In the genomic region with DNA sequence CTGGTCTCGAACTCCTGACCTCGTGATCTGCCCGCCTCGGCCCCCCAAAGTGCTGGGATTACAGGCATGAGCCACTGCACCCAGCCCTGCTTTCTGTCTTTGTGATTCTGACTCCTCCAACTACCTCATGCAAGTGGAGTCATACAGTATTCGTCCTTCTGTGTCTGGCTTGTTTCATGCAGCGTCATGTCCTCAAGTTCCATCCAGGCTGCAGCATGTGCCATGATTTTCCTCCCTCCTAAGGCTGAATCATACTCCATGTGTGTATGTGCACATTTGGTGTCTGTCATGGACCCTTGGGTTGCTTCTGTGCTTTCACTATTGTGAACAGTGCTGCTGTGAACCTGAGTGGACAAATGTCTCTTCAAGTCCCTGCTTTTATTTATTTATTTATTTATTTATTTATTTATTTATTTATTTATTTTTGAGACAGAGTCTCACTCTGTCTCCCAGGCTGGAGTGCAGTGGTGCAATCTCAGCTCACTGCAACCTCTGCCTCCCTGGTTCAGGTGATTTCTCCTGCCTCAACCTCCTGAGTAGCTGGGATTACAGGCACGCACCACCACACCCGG, we compare ENCODE assay signal across 15 cellular contexts. TPM values are rescaled to one million over a fixed set of nuclear protein-coding genes. Genes with fewer than 3 reads are reported as not detected.
"Had no signal": no experiment of that assay in that cellular context is flagged by ENCODE, and none has a peak within 500 bp of the region (broad histone marks: within the 10 kb centered on the region; RNA-seq: fewer than 3 reads in every experiment).

No MANE protein-coding gene starts in this region.

RNA-seq across cellular contexts. Expression of a gene that starts 27.4 kb away (rescaled TPM):
- total RNA-seq: activated CD4-positive, alpha-beta memory T cell treated with anti-CD3 and anti-CD28 coated beads, Interleukin-2, amount 10 ng/mL, durations not matched to agents 7 days and 5 days; activated CD4-positive, alpha-beta T cell treated with anti-CD3 and anti-CD28 coated beads for 36 hours; activated CD4-positive, alpha-beta T cell treated with anti-CD3 and anti-CD28 coated beads, Interleukin-2, amount 10 ng/mL, durations not matched to agents 7 days and 5 days; activated CD8-positive, alpha-beta memory T cell treated with anti-CD3 and anti-CD28 coated beads, Interleukin-2, amount 10 ng/mL, durations not matched to agents 7 days and 5 days; activated CD8-positive, alpha-beta T cell treated with anti-CD3 and anti-CD28 coated beads, Interleukin-2, amount 10 ng/mL, durations not matched to agents 7 days and 5 days; activated naive CD4-positive, alpha-beta T cell treated with anti-CD3 and anti-CD28 coated beads, Interleukin-2, amount 50 U/mL, for 72 hours; activated naive CD8-positive, alpha-beta T cell treated with anti-CD3 and anti-CD28 coated beads for 36 hours; activated T-helper 2 cell treated with anti-CD3 and anti-CD28 coated beads, Interferon-gamma antibody, Interleukin-2, Interleukin-4, amounts not matched to agents 10 μg/mL and 5 μg/mL and 100 μg/mL, durations not matched to agents 14 hours and 24 hours and 36 hours; aorta; breast epithelium; cardiac muscle cell; T-cell; T-helper 1 cell treated with Interleukin-12 subunit alpha and Interleukin-12 subunit beta and Interleukin-4 antibody, amounts not matched to agents 30 ng/mL and 1 ng/mL, for 36 hours; T-helper 17 cell; T-helper 2 cell treated with Interferon-gamma antibody and Interleukin-4, amounts not matched to agents 100 ng/mL and 5 ng/mL, for 36 hours had no signal
- polyA plus RNA-seq: aorta had no signal
